20 cellular contexts compared by ENCODE assay signal in genomic region chr1:202590975-202591411, GRCh38.
A peak's percentile ranks its signal among the peaks of the same experiment; 100 is the strongest.
DNase-seq lines count a peak whose midpoint lies in the region; ATAC-seq and TF ChIP-seq lines count a peak whose summit lies in the region.
"Had no signal": no experiment of that assay in that cellular context is flagged by ENCODE, and none has a peak within 500 bp of the region (broad histone marks: within the 10 kb centered on the region; RNA-seq: fewer than 3 reads in every experiment).

No MANE protein-coding gene starts in this region.

- H3K36me3 Mint-ChIP-seq in endodermal cell (ENCODE audit: low read depth), result no peaks in the 10 kb centered on the region

- no peak overlapping the region for H2AFZ ChIP-seq in neuronal stem cell (ENCODE audit: low read length)
- H2AFZ ChIP-seq: parathyroid adenoma had no signal

- ATAC-seq in stimulated activated naive CD8-positive, alpha-beta T cell treated with anti-CD3 and anti-CD28 coated beads, Interleukin-15, amount 100 ng/mL, for 72 hours, result no peak
- ATAC-seq in stimulated activated naive CD8-positive, alpha-beta T cell treated with anti-CD3 and anti-CD28 coated beads, Interleukin-15, Interleukin-2, amounts not matched to agents 100 U/mL and 50 U/mL, for 24 hours, result no peak
- ATAC-seq in GM19455 (IDR thresholded peaks at IDR 0.05; ENCODE audit: unreplicated experiment), result no peak

- no peak overlapping the region for H2BK120ac ChIP-seq in neuronal stem cell (ENCODE audit: low read depth, low read length)

- no peak overlapping the region for H3K23ac ChIP-seq in neuronal stem cell (ENCODE audit: low read depth, low read length, poor library complexity)

- 89 to 91% methylated on average over 4 to 5 of the region's 5 CpGs for WGBS in endodermal cell (ENCODE audit: insufficient coverage in 1 of 2, insufficient read length in 1 of 2), 2 experiments
- no CpG with 5 or more reads among the region's 5 CpGs for WGBS in neuronal stem cell (ENCODE audit: extremely low coverage in 2 of 2, insufficient read length in 2 of 2, insufficient replicate concordance in 1 of 2), 2 donors

- no peak for TF ChIP-seq POLR2A in vagina (IDR thresholded peaks at IDR 0.05)

- H3K27ac ChIP-seq in endodermal cell (ENCODE audit: low read depth, low read length) (no peak overlapping the region), neuronal stem cell (replicated peaks; ENCODE audit: low read length) (no peak overlapping the region), vagina (no peak overlapping the region)
- H3K27ac ChIP-seq: parathyroid adenoma had no signal

- DNase-seq in stimulated activated naive CD8-positive, alpha-beta T cell treated with anti-CD3 and anti-CD28 coated beads, Interleukin-15, amount 100 ng/mL, for 72 hours, result no peak
- no peak for DNase-seq in stimulated activated naive CD8-positive, alpha-beta T cell treated with anti-CD3 and anti-CD28 coated beads, Interleukin-15, Interleukin-2, amounts not matched to agents 100 U/mL and 50 U/mL, for 24 hours
- DNase-seq in endodermal cell (no peak), neuronal stem cell (ENCODE audit: low spot score) (no peak), NCI-H1417 (lab: John Stamatoyannopoulos, UW) (no peak), vagina (ENCODE audit: extremely low spot score in 2 of 2) (no peak), NCI-H510A (lab: John Stamatoyannopoulos, UW) (no peak)
- DNase-seq: activated CD4-positive, CD25-positive, alpha-beta regulatory T cell; CD8-positive, alpha-beta memory T cell; foreskin fibroblast; MG63; NCI-H187 treated with DMSO at 0.1 percent for 48 hours; small intestine; stimulated activated CD4-positive, alpha-beta T cell treated with anti-CD3 and anti-CD28 coated beads, Interleukin-4, amount 100 ng/mL, for 4 hours; stimulated activated CD8-positive, alpha-beta memory T cell treated with anti-CD3 and anti-CD28 coated beads, Interleukin-4, amount 100 ng/mL, for 48 hours; thyroid gland had no signal

- H3K79me1 ChIP-seq in neuronal stem cell (ENCODE audit: low read depth, low read length), result no peaks in the 10 kb centered on the region

- H4K91ac ChIP-seq in neuronal stem cell (ENCODE audit: low read depth, low read length, poor library complexity), result no peak overlapping the region

- no peak overlapping the region for H3K4ac ChIP-seq in neuronal stem cell (ENCODE audit: low read length)

- no peak overlapping the region for H3K4me3 ChIP-seq in endodermal cell (ENCODE audit: low read length)
- H3K4me3 ChIP-seq in neuronal stem cell (ENCODE audit: low read length in 2 of 2), result no peak overlapping the region
- H3K4me3 ChIP-seq in vagina, result no peak overlapping the region
- H3K4me3 ChIP-seq: MG63, thyroid gland had no signal

- H3K9ac ChIP-seq in endodermal cell (ENCODE audit: extremely low read depth, low read length, poor library complexity, severe bottlenecking) (no peak overlapping the region), neuronal stem cell (ENCODE audit: low read depth, low read length, poor library complexity) (peak overlapping the region; percentile 5)
- H3K9ac ChIP-seq: parathyroid adenoma had no signal

- no peak overlapping the region for H4K8ac ChIP-seq in neuronal stem cell (ENCODE audit: low read depth, low read length)

- no peak overlapping the region for H2BK12ac ChIP-seq in neuronal stem cell (ENCODE audit: low read length)

- peak overlapping the region; percentile 79 to 97 for H3K27ac Mint-ChIP-seq in stimulated activated naive CD8-positive, alpha-beta T cell treated with anti-CD3 and anti-CD28 coated beads, Interleukin-15, amount 100 ng/mL, for 72 hours
- H3K27ac Mint-ChIP-seq in endodermal cell, result peak overlapping the region; percentile 26
- H3K27ac Mint-ChIP-seq: activated T-helper 1 cell treated with anti-CD3 and anti-CD28 coated beads, Interleukin-12 subunit alpha, Interleukin-12 subunit beta, Interleukin-2, Interleukin-4 antibody, amounts not matched to agents 30 ng/mL and 10 ng/mL and 1 ng/mL, durations not matched to agents 14 hours and 24 hours and 36 hours; CD8-positive, alpha-beta memory T cell; T-helper 1 cell treated with Interleukin-12 subunit alpha and Interleukin-12 subunit beta and Interleukin-4 antibody, amounts not matched to agents 30 μg/mL and 1 μg/mL, for 36 hours had no signal

- H3K4me2 ChIP-seq in neuronal stem cell (ENCODE audit: insufficient read depth, low read length, poor library complexity, severe bottlenecking), result no peak overlapping the region

- no peak overlapping the region for H3K14ac ChIP-seq in neuronal stem cell (ENCODE audit: low read length)

- no peak for TF ChIP-seq CTCF in endodermal cell (conservative IDR thresholded peaks at IDR 0.05)
- TF ChIP-seq CTCF in vagina (IDR thresholded peaks at IDR 0.05), result no peak

- no peak overlapping the region for H2BK5ac ChIP-seq in neuronal stem cell (ENCODE audit: low read length)

- no peak overlapping the region for H2AK5ac ChIP-seq in neuronal stem cell (ENCODE audit: low read depth, low read length)

- intact Hi-C loops in vagina (cut with DNase I), result loop anchor here (10.0 kb wide), 2 partner anchors 96 to 226 kb away; no protein-coding TSS in a partner anchor

- peaks cover 9% of the 10 kb centered on the region for H3K4me1 Mint-ChIP-seq in stimulated activated naive CD8-positive, alpha-beta T cell treated with anti-CD3 and anti-CD28 coated beads, Interleukin-15, amount 100 ng/mL, for 72 hours
- H3K4me1 Mint-ChIP-seq in endodermal cell, result peaks cover 30% of the 10 kb centered on the region
- H3K4me1 Mint-ChIP-seq: CD8-positive, alpha-beta memory T cell had no signal

- H3K4me3 Mint-ChIP-seq in stimulated activated naive CD8-positive, alpha-beta T cell treated with anti-CD3 and anti-CD28 coated beads, Interleukin-15, amount 100 ng/mL, for 72 hours, result no peak overlapping the region
- no peak overlapping the region for H3K4me3 Mint-ChIP-seq in endodermal cell
- H3K4me3 Mint-ChIP-seq: activated T-helper 1 cell treated with anti-CD3 and anti-CD28 coated beads, Interleukin-12 subunit alpha, Interleukin-12 subunit beta, Interleukin-2, Interleukin-4 antibody, amounts not matched to agents 30 ng/mL and 10 ng/mL and 1 ng/mL, durations not matched to agents 14 hours and 24 hours and 36 hours; CD8-positive, alpha-beta memory T cell; T-helper 1 cell treated with Interleukin-12 subunit alpha and Interleukin-12 subunit beta and Interleukin-4 antibody, amounts not matched to agents 30 μg/mL and 1 μg/mL, for 36 hours had no signal

- H3K27me3 ChIP-seq in endodermal cell (ENCODE audit: control insufficient read depth, insufficient read depth, low read length, poor library complexity, severe bottlenecking), result no peaks in the 10 kb centered on the region
- H3K27me3 ChIP-seq in neuronal stem cell (ENCODE audit: control insufficient read depth in 3 of 3, insufficient read depth in 3 of 3, low read depth in 1 of 3, low read length in 3 of 3), result no peaks in the 10 kb centered on the region
- H3K27me3 ChIP-seq in vagina, result no peaks in the 10 kb centered on the region
- H3K27me3 ChIP-seq: MG63, thyroid gland had no signal

- H3K36me3 ChIP-seq in endodermal cell (ENCODE audit: control insufficient read depth, insufficient read depth, low read length), result no peaks in the 10 kb centered on the region
- no peaks in the 10 kb centered on the region for H3K36me3 ChIP-seq in neuronal stem cell (replicated peaks in 1 of 2; ENCODE audit: control insufficient read depth in 2 of 2, insufficient read depth in 2 of 2, low read length in 2 of 2)
- no peaks in the 10 kb centered on the region for H3K36me3 ChIP-seq in vagina
- H3K36me3 ChIP-seq: thyroid gland had no signal

- H3K4me1 ChIP-seq in endodermal cell (ENCODE audit: control insufficient read depth, insufficient read depth, low read length), result peaks cover 25% of the 10 kb centered on the region
- peaks cover 15 to 20% of the 10 kb centered on the region in 2 donors for H3K4me1 ChIP-seq in neuronal stem cell (ENCODE audit: control insufficient read depth in 2 of 2, insufficient read depth in 1 of 2, low read depth in 1 of 2, low read length in 2 of 2)
- peaks cover 51% of the 10 kb centered on the region for H3K4me1 ChIP-seq in vagina

- no peak overlapping the region for H2BK15ac ChIP-seq in neuronal stem cell (ENCODE audit: low read length)

- no peaks in the 10 kb centered on the region for H3K27me3 Mint-ChIP-seq in stimulated activated naive CD8-positive, alpha-beta T cell treated with anti-CD3 and anti-CD28 coated beads, Interleukin-15, amount 100 ng/mL, for 72 hours
- H3K27me3 Mint-ChIP-seq in endodermal cell (ENCODE audit: insufficient read depth), result no peaks in the 10 kb centered on the region
- H3K27me3 Mint-ChIP-seq: CD8-positive, alpha-beta memory T cell had no signal

- H3K18ac ChIP-seq in neuronal stem cell (ENCODE audit: low read length), result peak overlapping the region; percentile 18

- no peaks in the 10 kb centered on the region for H3K9me3 Mint-ChIP-seq in stimulated activated naive CD8-positive, alpha-beta T cell treated with anti-CD3 and anti-CD28 coated beads, Interleukin-15, amount 100 ng/mL, for 72 hours
- H3K9me3 Mint-ChIP-seq in endodermal cell, result no peaks in the 10 kb centered on the region
- H3K9me3 Mint-ChIP-seq: activated T-helper 1 cell treated with anti-CD3 and anti-CD28 coated beads, Interleukin-12 subunit alpha, Interleukin-12 subunit beta, Interleukin-2, Interleukin-4 antibody, amounts not matched to agents 30 ng/mL and 10 ng/mL and 1 ng/mL, durations not matched to agents 14 hours and 24 hours and 36 hours; CD8-positive, alpha-beta memory T cell; T-helper 1 cell treated with Interleukin-12 subunit alpha and Interleukin-12 subunit beta and Interleukin-4 antibody, amounts not matched to agents 30 μg/mL and 1 μg/mL, for 36 hours had no signal

- H3K9me3 ChIP-seq in endodermal cell (ENCODE audit: control insufficient read depth, low read length) (no peaks in the 10 kb centered on the region), neuronal stem cell (replicated peaks in 1 of 2; ENCODE audit: control insufficient read depth in 2 of 2, insufficient read depth in 1 of 2, low read depth in 1 of 2, low read length in 2 of 2) (no peaks in the 10 kb centered on the region), vagina (no peaks in the 10 kb centered on the region)
- H3K9me3 ChIP-seq: MG63, thyroid gland had no signal
